23 cellular contexts compared by ENCODE assay signal in the genomic region with DNA sequence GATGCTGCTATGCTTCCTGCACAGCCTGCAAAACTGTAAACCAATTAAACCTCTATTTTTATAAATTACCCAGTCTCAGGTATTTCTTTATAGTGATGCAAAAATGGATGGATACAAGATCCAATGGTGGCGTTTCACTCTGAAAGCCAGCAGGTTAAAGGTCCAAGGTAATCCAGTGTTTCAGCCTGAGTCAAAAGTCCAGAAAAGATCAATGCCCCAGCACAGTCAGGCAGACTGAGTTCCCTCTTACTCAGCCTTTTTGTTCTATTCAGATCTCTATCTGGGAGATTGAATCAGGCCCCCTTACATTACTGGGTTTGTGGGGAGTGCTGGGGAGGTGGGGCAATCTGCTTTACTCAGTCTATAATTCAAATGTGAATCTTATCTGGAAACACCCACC.
"Had no signal": no experiment of that assay in that cellular context is flagged by ENCODE, and none has a peak within 500 bp of the region (broad histone marks: within the 10 kb centered on the region; RNA-seq: fewer than 3 reads in every experiment).

No MANE protein-coding gene starts in this region.

- H3K4me1 Mint-ChIP-seq: T-cell had no signal

- H3K36me3 Mint-ChIP-seq: T-cell had no signal

- ATAC-seq: Panc1, PC-3, T-cell had no signal

- H3K4me3 Mint-ChIP-seq: T-cell had no signal

- DNase-seq: IMR-90, Kasumi-1, KG1, MM.1S, NCI-H1092 treated with DMSO at 0.1 percent for 48 hours, NCI-H1417, NCI-H1436 treated with DMSO at 0.1 percent for 48 hours, NCI-H1694, NCI-H187 treated with DMSO at 0.1 percent for 48 hours, NCI-H2029 treated with DMSO at 0.1 percent for 48 hours, NCI-H2171 treated with DMSO at 0.1 percent for 48 hours, NCI-H446, NCI-H510A, NCI-H524 treated with DMSO at 0.1 percent for 48 hours, NCI-H69, NCI-H774, PC-3, SHP77, SW 1271, T-cell had no signal

- H3K27ac ChIP-seq: HL-60, RWPE1 had no signal

- H3K27me3 Mint-ChIP-seq: T-cell had no signal
